In genomic region chr6:105564503-105564902, GRCh38 we compare ENCODE assay signal across 36 cellular contexts.
"Had no signal": no experiment of that assay in that cellular context is flagged by ENCODE, and none has a peak within 500 bp of the region (broad histone marks: within the 10 kb centered on the region; RNA-seq: fewer than 3 reads in every experiment).

No MANE protein-coding gene starts in this region.

- H3K9me3 ChIP-seq: adrenal gland, body of pancreas had no signal

- H3K36me3 ChIP-seq: adrenal gland, brain microvascular endothelial cell, breast epithelium had no signal

- FAIRE-seq: astrocyte, TTC549 had no signal

- H3K4me1 Mint-ChIP-seq: activated B cell treated with CpG ODN at 0.5 μM for 24 hours had no signal

- H3K27me3 ChIP-seq: adrenal gland, body of pancreas, brain microvascular endothelial cell, breast epithelium had no signal

- H3K27ac ChIP-seq: adrenal gland, body of pancreas, brain microvascular endothelial cell, breast epithelium, VCaP had no signal

- H3K4me3 Mint-ChIP-seq: activated B cell treated with CpG ODN at 0.5 μM for 24 hours; activated CD4-positive, alpha-beta memory T cell treated with anti-CD3 and anti-CD28 coated beads for 36 hours; activated CD4-positive, alpha-beta T cell treated with anti-CD3 and anti-CD28 coated beads, Interleukin-2, amount 10 ng/mL, durations not matched to agents 24 days and 14 days; activated CD8-positive, alpha-beta T cell treated with anti-CD3 and anti-CD28 coated beads for 36 hours; activated naive CD4-positive, alpha-beta T cell treated with anti-CD3 and anti-CD28 coated beads for 36 hours; activated naive CD8-positive, alpha-beta T cell treated with anti-CD3 and anti-CD28 coated beads for 36 hours; activated T-cell treated with anti-CD3 and anti-CD28 coated beads, Interleukin-2, amount 50 U/mL, for 4 hours; activated T-cell treated with anti-CD3 and anti-CD28 coated beads, Interleukin-2, amount 50 U/mL, for 72 hours; activated T-helper 1 cell treated with anti-CD3 and anti-CD28 coated beads, Interleukin-12 subunit alpha, Interleukin-12 subunit beta, Interleukin-2, Interleukin-4 antibody, amounts not matched to agents 30 ng/mL and 10 ng/mL and 1 ng/mL, durations not matched to agents 14 hours and 24 hours and 36 hours; T-helper 1 cell treated with Interleukin-12 subunit alpha and Interleukin-12 subunit beta and Interleukin-4 antibody, amounts not matched to agents 30 μg/mL and 1 μg/mL, for 36 hours; T-helper 2 cell treated with Interferon-gamma antibody and Interleukin-4, amounts not matched to agents 5 μg/mL and 100 μg/mL, for 36 hours had no signal

- DNase-seq: activated B cell treated with CpG ODN at 0.5 μM for 24 hours; activated CD4-positive, alpha-beta memory T cell treated with anti-CD3 and anti-CD28 coated beads for 36 hours; activated CD4-positive, alpha-beta T cell treated with anti-CD3 and anti-CD28 coated beads for 4 hours; activated CD4-positive, alpha-beta T cell treated with anti-CD3 and anti-CD28 coated beads, Interleukin-2, amount 10 ng/mL, durations not matched to agents 24 days and 14 days; activated CD4-positive, alpha-beta T cell treated with anti-CD3 and anti-CD28 coated beads, Interleukin-2, amount 50 U/mL, for 1 hour; activated CD4-positive, alpha-beta T cell treated with anti-CD3 and anti-CD28 coated beads, Interleukin-2, amount 50 U/mL, for 4 hours; activated CD4-positive, CD25-positive, alpha-beta regulatory T cell treated with anti-CD3 and anti-CD28 coated beads, Interleukin-2, amount 50 U/mL, for 72 hours; activated CD8-positive, alpha-beta memory T cell treated with anti-CD3 and anti-CD28 coated beads, Interleukin-2, amount 50 U/mL, for 4 hours; activated CD8-positive, alpha-beta T cell treated with anti-CD3 and anti-CD28 coated beads for 36 hours; activated effector memory CD4-positive, alpha-beta T cell treated with Interleukin-2 at 50 U/mL for 16 hours; activated gamma-delta T cell; activated naive CD4-positive, alpha-beta T cell treated with anti-CD3 and anti-CD28 coated beads for 36 hours; activated naive CD4-positive, alpha-beta T cell treated with anti-CD3 and anti-CD28 coated beads, Interleukin-2, amount 50 U/mL, for 16 hours; activated naive CD8-positive, alpha-beta T cell treated with anti-CD3 and anti-CD28 coated beads for 36 hours; activated T-cell treated with anti-CD3 and anti-CD28 coated beads for 4 hours; activated T-cell treated with anti-CD3 and anti-CD28 coated beads, Interleukin-2, amount 50 U/mL, for 1 hour; activated T-cell treated with anti-CD3 and anti-CD28 coated beads, Interleukin-2, amount 50 U/mL, for 4 hours; activated T-cell treated with anti-CD3 and anti-CD28 coated beads, Interleukin-2, amount 50 U/mL, for 72 hours; adrenal gland; amniotic stem cell; aorta; body of pancreas; brain microvascular endothelial cell; central memory CD4-positive, alpha-beta T cell; T-helper 1 cell; T-helper 2 cell; T-helper 9 cell had no signal

- H3K27me3 Mint-ChIP-seq: activated CD8-positive, alpha-beta T cell treated with anti-CD3 and anti-CD28 coated beads for 36 hours had no signal

- H3K4me1 ChIP-seq: body of pancreas, breast epithelium had no signal

- H3K36me3 Mint-ChIP-seq: activated CD4-positive, alpha-beta memory T cell treated with anti-CD3 and anti-CD28 coated beads for 36 hours; activated naive CD4-positive, alpha-beta T cell treated with anti-CD3 and anti-CD28 coated beads, Interleukin-2, amount 50 U/mL, for 72 hours had no signal

- H3K27ac Mint-ChIP-seq: activated B cell treated with CpG ODN at 0.5 μM for 24 hours; activated CD4-positive, alpha-beta memory T cell treated with anti-CD3 and anti-CD28 coated beads for 36 hours; activated CD4-positive, alpha-beta T cell treated with anti-CD3 and anti-CD28 coated beads, Interleukin-2, amount 10 ng/mL, durations not matched to agents 24 days and 14 days; activated CD8-positive, alpha-beta T cell treated with anti-CD3 and anti-CD28 coated beads for 36 hours; activated naive CD4-positive, alpha-beta T cell treated with anti-CD3 and anti-CD28 coated beads for 36 hours; activated naive CD4-positive, alpha-beta T cell treated with anti-CD3 and anti-CD28 coated beads, Interleukin-2, amount 50 U/mL, for 72 hours; activated naive CD8-positive, alpha-beta T cell treated with anti-CD3 and anti-CD28 coated beads for 36 hours; activated T-cell treated with anti-CD3 and anti-CD28 coated beads, Interleukin-2, amount 50 U/mL, for 72 hours; activated T-helper 1 cell treated with anti-CD3 and anti-CD28 coated beads, Interleukin-12 subunit alpha, Interleukin-12 subunit beta, Interleukin-2, Interleukin-4 antibody, amounts not matched to agents 30 ng/mL and 10 ng/mL and 1 ng/mL, durations not matched to agents 14 hours and 24 hours and 36 hours; activated T-helper 2 cell treated with anti-CD3 and anti-CD28 coated beads, Interferon-gamma antibody, Interleukin-2, Interleukin-4, amounts not matched to agents 10 μg/mL and 5 μg/mL and 100 μg/mL, durations not matched to agents 14 hours and 24 hours and 36 hours; T-helper 1 cell treated with Interleukin-12 subunit alpha and Interleukin-12 subunit beta and Interleukin-4 antibody, amounts not matched to agents 30 μg/mL and 1 μg/mL, for 36 hours; T-helper 2 cell treated with Interferon-gamma antibody and Interleukin-4, amounts not matched to agents 5 μg/mL and 100 μg/mL, for 36 hours had no signal

- ATAC-seq: activated CD8-positive, alpha-beta T cell treated with anti-CD3 and anti-CD28 coated beads for 36 hours; activated naive CD4-positive, alpha-beta T cell treated with anti-CD3 and anti-CD28 coated beads, Interleukin-2, amount 50 U/mL, for 72 hours; activated T-cell treated with anti-CD3 and anti-CD28 coated beads, Interleukin-2, amount 50 U/mL, for 4 hours; activated T-cell treated with anti-CD3 and anti-CD28 coated beads, Interleukin-2, amount 50 U/mL, for 72 hours; body of pancreas had no signal

- H3K4me3 ChIP-seq: adrenal gland, body of pancreas, breast epithelium had no signal
